ENCODE assay signal across 16 cellular contexts in genomic region chr3:89606151-89606550, GRCh38.
"Had no signal": no experiment of that assay in that cellular context is flagged by ENCODE, and none has a peak within 500 bp of the region (broad histone marks: within the 10 kb centered on the region; RNA-seq: fewer than 3 reads in every experiment).

No MANE protein-coding gene starts in this region.

- ATAC-seq: activated CD4-positive, alpha-beta T cell treated with anti-CD3 and anti-CD28 coated beads for 36 hours; body of pancreas; heart right ventricle; left lung; stimulated activated memory B cell treated with anti-CD40 and anti-IgM and Interleukin-4, amounts not matched to agents 10 μg/mL and 1 μg/mL and 100 μg/mL, for 72 hours had no signal

- H3K9ac ChIP-seq: parathyroid adenoma had no signal

- H3K4me1 ChIP-seq: body of pancreas, heart right ventricle, left lung, parathyroid adenoma, spleen, testis, upper lobe of left lung had no signal

- H3K36me3 ChIP-seq: heart right ventricle, left lung, spleen, upper lobe of left lung had no signal

- H3K27me3 ChIP-seq: body of pancreas, heart right ventricle, left lung, spleen, testis, upper lobe of left lung had no signal

- H2AFZ ChIP-seq: parathyroid adenoma had no signal

- H3K4me3 ChIP-seq: body of pancreas, heart right ventricle, left lung, spleen, testis, upper lobe of left lung had no signal

- H3K27ac ChIP-seq: body of pancreas, heart right ventricle, left lung, parathyroid adenoma, spleen, testis, upper lobe of left lung had no signal

- H3K9me3 ChIP-seq: body of pancreas, spleen, testis, upper lobe of left lung had no signal

- H3K79me2 ChIP-seq: parathyroid adenoma had no signal

- DNase-seq: activated CD4-positive, alpha-beta T cell treated with anti-CD3 and anti-CD28 coated beads for 36 hours; activated CD4-positive, alpha-beta T cell treated with anti-CD3 and anti-CD28 coated beads, Interleukin-2, amount 50 U/mL, for 48 hours; activated naive CD8-positive, alpha-beta T cell treated with anti-CD3 and anti-CD28 coated beads for 36 hours; activated T-cell treated with anti-CD3 and anti-CD28 coated beads for 4 hours; amygdala; body of pancreas; cortex of kidney; heart right ventricle; left lung; midbrain; spleen; stimulated activated CD4-positive, alpha-beta T cell treated with anti-CD3 and anti-CD28 coated beads, Interleukin-4, amount 100 ng/mL, for 4 hours; testis; upper lobe of left lung had no signal
